In genomic region chr3:177771780-177772179, GRCh38 we compare ENCODE assay signal across 29 cellular contexts.
DNase-seq lines count a peak whose midpoint lies in the region; ATAC-seq, FAIRE-seq and TF ChIP-seq lines count a peak whose summit lies in the region.
"Had no signal": no experiment of that assay in that cellular context is flagged by ENCODE, and none has a peak within 500 bp of the region (broad histone marks: within the 10 kb centered on the region; RNA-seq: fewer than 3 reads in every experiment).

No MANE protein-coding gene starts in this region.

- DNase-seq in astrocyte (ENCODE audit: low read depth), result no peak
- DNase-seq in iris pigment epithelial cell (ENCODE audit: low read depth), result peak; percentile 52
- no peak for DNase-seq in thoracic aorta (ENCODE audit: low spot score)
- DNase-seq in RWPE1 (ENCODE audit: low spot score), result no peak
- no peak for DNase-seq in cortex of kidney (lab: John Stamatoyannopoulos, UW)
- no peak for DNase-seq in activated CD4-positive, alpha-beta memory T cell treated with anti-CD3 and anti-CD28 coated beads for 36 hours
- DNase-seq in dorsolateral prefrontal cortex, result no peak
- DNase-seq: activated CD4-positive, alpha-beta T cell treated with anti-CD3 and anti-CD28 coated beads for 48 hours; aorta; CD4-positive, alpha-beta T cell; dermis blood vessel endothelial cell; GM23248; hypothalamus; left cardiac atrium; mesenchymal stem cell; NCI-H1436; NCI-H226; NCI-H774; pancreas; Peyer's patch; retina; stimulated activated CD4-positive, alpha-beta T cell treated with anti-CD3 and anti-CD28 coated beads, Interleukin-1b, Interleukin-23, amount 100 ng/mL, for 48 hours; stimulated activated naive CD8-positive, alpha-beta T cell treated with anti-CD3 and anti-CD28 coated beads, Interleukin-15, Interleukin-2, amounts not matched to agents 100 U/mL and 50 U/mL, for 24 hours; T1000; WERI-Rb-1 had no signal

- no peak overlapping the region for H3K4me3 ChIP-seq in ACC112 (ENCODE audit: low read depth, low read length)
- H3K4me3 ChIP-seq in astrocyte (ENCODE audit: insufficient read depth, low read depth, low read length), result no peak overlapping the region
- no peak overlapping the region for H3K4me3 ChIP-seq in thoracic aorta
- no peak overlapping the region for H3K4me3 ChIP-seq in dorsolateral prefrontal cortex
- H3K4me3 ChIP-seq: A549, pancreas, Peyer's patch had no signal

- no peak overlapping the region for H3K9ac ChIP-seq in astrocyte (ENCODE audit: low read length)
- H3K9ac ChIP-seq: GM23248 had no signal

- H3K27ac ChIP-seq in ACC112 (ENCODE audit: low read depth, low read length) (peak overlapping the region; percentile 51), astrocyte (ENCODE audit: low read depth, low read length) (peak overlapping the region; percentile 49), thoracic aorta (peak overlapping the region; percentile 53 to 75), RWPE1 (no peak overlapping the region), dorsolateral prefrontal cortex (peak overlapping the region in 2 of 59 donors; percentile 41 to 52)
- H3K27ac ChIP-seq: A549, GM23248, pancreas, WERI-Rb-1 had no signal

- H2AFZ ChIP-seq in ACC112 (ENCODE audit: low read length, unreplicated experiment) (peak overlapping the region; percentile 44), astrocyte (ENCODE audit: low read depth, low read length) (no peak overlapping the region)

- no peak overlapping the region for H3K4me3 Mint-ChIP-seq in astrocyte (ENCODE audit: unreplicated experiment)
- H3K4me3 Mint-ChIP-seq in activated CD4-positive, alpha-beta memory T cell treated with anti-CD3 and anti-CD28 coated beads for 36 hours, result no peak overlapping the region
- H3K4me3 Mint-ChIP-seq: activated naive CD4-positive, alpha-beta T cell treated with anti-CD3 and anti-CD28 coated beads, Interleukin-2, amount 50 U/mL, for 24 hours; CD4-positive, alpha-beta T cell; neural crest cell had no signal

- H3K36me3 Mint-ChIP-seq in astrocyte (ENCODE audit: low read depth, unreplicated experiment), result peaks cover 2% of the 10 kb centered on the region
- H3K36me3 Mint-ChIP-seq in activated CD4-positive, alpha-beta memory T cell treated with anti-CD3 and anti-CD28 coated beads for 36 hours, result peaks cover 5% of the 10 kb centered on the region

- FAIRE-seq in astrocyte (lab: Jason Lieb, UNC), result peak; percentile 39
- FAIRE-seq: A549, pancreas had no signal

- TF ChIP-seq CTCF in astrocyte (IDR thresholded peaks at IDR 0.05; ENCODE audit: insufficient read depth, low read depth, low read length) (no peak), thoracic aorta (IDR thresholded peaks at IDR 0.05) (no peak), RWPE1 (conservative IDR thresholded peaks at IDR 0.05; ENCODE audit: low read depth) (no peak), dorsolateral prefrontal cortex (IDR thresholded peaks at IDR 0.05 in 54 of 56, conservative IDR thresholded peaks at IDR 0.05 in 2 of 56; ENCODE audit: low read depth in 1 of 56, partially characterized antibody in 56 of 56) (no peak)

- intact Hi-C loops in activated CD4-positive, alpha-beta memory T cell treated with anti-CD3 and anti-CD28 coated beads for 36 hours (cut with micrococcal nuclease), result no loop called here
- intact Hi-C loops in dorsolateral prefrontal cortex (cut with DNase I), result loop anchor here in 1 of 2 donors (10.0 kb wide), 2 partner anchors 147 to 577 kb away; partner anchors contain the start of gene TBL1XR1

- CTCF ChIA-PET in RWPE1 (lab: Yijun Ruan, JAX), result interaction anchor here (0.6 kb wide), 1 partner anchor 613 kb away, joined by 3 read pairs; no protein-coding TSS in a partner anchor
- CTCF ChIA-PET in activated CD4-positive, alpha-beta memory T cell treated with anti-CD3 and anti-CD28 coated beads for 36 hours (lab: Charles Lee), result no interaction called here

- no peaks in the 10 kb centered on the region for H3K27me3 Mint-ChIP-seq in astrocyte (ENCODE audit: low read depth, unreplicated experiment)
- H3K27me3 Mint-ChIP-seq in activated CD4-positive, alpha-beta memory T cell treated with anti-CD3 and anti-CD28 coated beads for 36 hours, result no peaks in the 10 kb centered on the region
- H3K27me3 Mint-ChIP-seq: activated naive CD4-positive, alpha-beta T cell treated with anti-CD3 and anti-CD28 coated beads, Interleukin-2, amount 50 U/mL, for 24 hours; CD4-positive, alpha-beta T cell had no signal

- H3K27ac Mint-ChIP-seq in astrocyte (ENCODE audit: unreplicated experiment), result no peak overlapping the region
- no peak overlapping the region for H3K27ac Mint-ChIP-seq in activated CD4-positive, alpha-beta memory T cell treated with anti-CD3 and anti-CD28 coated beads for 36 hours
- H3K27ac Mint-ChIP-seq: activated naive CD4-positive, alpha-beta T cell treated with anti-CD3 and anti-CD28 coated beads, Interleukin-2, amount 50 U/mL, for 24 hours; CD4-positive, alpha-beta T cell had no signal

- no peaks in the 10 kb centered on the region for H3K9me3 Mint-ChIP-seq in astrocyte (ENCODE audit: unreplicated experiment)
- H3K9me3 Mint-ChIP-seq in activated CD4-positive, alpha-beta memory T cell treated with anti-CD3 and anti-CD28 coated beads for 36 hours, result peaks cover 11% of the 10 kb centered on the region

- no peaks in the 10 kb centered on the region for H3K9me3 ChIP-seq in astrocyte (ENCODE audit: insufficient read depth, low read depth, low read length)
- no peaks in the 10 kb centered on the region for H3K9me3 ChIP-seq in thoracic aorta
- H3K9me3 ChIP-seq: A549, pancreas had no signal

- ATAC-seq in thoracic aorta (ENCODE audit: insufficient number of reproducible peaks, low FRiP score, low read depth), result no peak
- ATAC-seq: A549; left cardiac atrium; pancreas; stimulated activated naive CD8-positive, alpha-beta T cell treated with anti-CD3 and anti-CD28 coated beads, Interleukin-15, Interleukin-2, amounts not matched to agents 100 U/mL and 50 U/mL, for 24 hours had no signal

- no peaks in the 10 kb centered on the region for H4K20me1 ChIP-seq in astrocyte (ENCODE audit: insufficient read depth, low read length)

- no peaks in the 10 kb centered on the region for H3K27me3 ChIP-seq in ACC112 (ENCODE audit: insufficient read depth, low read length)
- H3K27me3 ChIP-seq in astrocyte (ENCODE audit: insufficient read depth, low read length), result no peaks in the 10 kb centered on the region
- H3K27me3 ChIP-seq in thoracic aorta (replicated peaks; ENCODE audit: insufficient read depth), result no peaks in the 10 kb centered on the region
- no peaks in the 10 kb centered on the region for H3K27me3 ChIP-seq in dorsolateral prefrontal cortex
- H3K27me3 ChIP-seq: pancreas, Peyer's patch had no signal

- H3K4me1 ChIP-seq in ACC112 (ENCODE audit: control insufficient read depth, insufficient read depth, low read length, unreplicated experiment) (peaks cover 31% of the 10 kb centered on the region), astrocyte (ENCODE audit: insufficient read depth, low read length) (peaks cover 22% of the 10 kb centered on the region), thoracic aorta (ENCODE audit: control insufficient read depth in 1 of 2, low read depth in 2 of 2) (peaks cover 26 to 57% of the 10 kb centered on the region in 2 donors)
- H3K4me1 ChIP-seq: pancreas, Peyer's patch had no signal

- no peak overlapping the region for H3K4me2 ChIP-seq in astrocyte (ENCODE audit: low read length)
- H3K4me2 ChIP-seq: A549 had no signal

- POLR2A ChIA-PET in RWPE1 (lab: Yijun Ruan, JAX; ENCODE audit: low non-redundant PET), result no interaction called here
- POLR2A ChIA-PET in activated CD4-positive, alpha-beta memory T cell treated with anti-CD3 and anti-CD28 coated beads for 36 hours (lab: Charles Lee), result no interaction called here

- peaks cover 20% of the 10 kb centered on the region for H3K4me1 Mint-ChIP-seq in astrocyte (ENCODE audit: low read depth, unreplicated experiment)
- H3K4me1 Mint-ChIP-seq in activated CD4-positive, alpha-beta memory T cell treated with anti-CD3 and anti-CD28 coated beads for 36 hours (ENCODE audit: low read depth), result no peaks in the 10 kb centered on the region
- H3K4me1 Mint-ChIP-seq: activated naive CD4-positive, alpha-beta T cell treated with anti-CD3 and anti-CD28 coated beads, Interleukin-2, amount 50 U/mL, for 24 hours had no signal

- H3K36me3 ChIP-seq in ACC112 (ENCODE audit: insufficient read depth, low read length) (no peaks in the 10 kb centered on the region), astrocyte (ENCODE audit: insufficient read depth, low read length) (no peaks in the 10 kb centered on the region), thoracic aorta (no peaks in the 10 kb centered on the region)
- H3K36me3 ChIP-seq: pancreas, Peyer's patch, WERI-Rb-1 had no signal

- no peaks in the 10 kb centered on the region for H3K79me2 ChIP-seq in ACC112 (ENCODE audit: control insufficient read depth, insufficient read depth, low read length, unreplicated experiment)
- H3K79me2 ChIP-seq in astrocyte (ENCODE audit: insufficient read depth, low read length), result no peaks in the 10 kb centered on the region
